Comparison of ENCODE assay signal across 23 cellular contexts in the genomic region with DNA sequence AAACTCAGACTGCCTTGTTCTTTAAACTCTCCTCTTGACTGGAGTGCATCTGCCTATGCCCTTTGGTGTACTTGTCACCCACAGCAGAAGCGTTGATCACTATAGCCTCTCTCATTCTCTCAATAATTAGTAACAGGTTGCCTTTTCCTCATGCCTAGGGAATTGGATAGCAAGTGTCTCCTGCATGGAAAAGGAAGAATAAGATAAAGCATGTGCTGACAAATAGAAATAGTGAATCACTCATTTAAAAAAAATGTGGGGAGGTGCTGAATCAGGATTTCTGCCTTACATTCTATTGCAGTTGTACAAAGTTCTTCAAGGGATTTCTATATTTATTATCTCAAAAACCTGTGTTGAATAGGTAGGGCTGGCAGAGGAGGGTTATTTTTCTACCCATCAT.
DNase-seq lines count a peak whose midpoint lies in the region; ATAC-seq and TF ChIP-seq lines count a peak whose summit lies in the region.
"Had no signal": no experiment of that assay in that cellular context is flagged by ENCODE, and none has a peak within 500 bp of the region (broad histone marks: within the 10 kb centered on the region; RNA-seq: fewer than 3 reads in every experiment).

No MANE protein-coding gene starts in this region.

- no peak overlapping the region for H3K4me3 ChIP-seq in fibroblast of the aortic adventitia (ENCODE audit: low read depth, low read length)
- H3K4me3 ChIP-seq: body of pancreas, coronary artery, left ventricle myocardium inferior, testis had no signal

- DNase-seq in AG09319 (ENCODE audit: extremely low read depth, low read depth) (peak; percentile 7), HS-27A (ENCODE audit: low read depth) (peak; percentile 11), astrocyte of the hippocampus (ENCODE audit: low read depth, low spot score) (peak; percentile 3), fibroblast of the aortic adventitia (ENCODE audit: low read depth) (peak; percentile 63), pons (ENCODE audit: low spot score) (no peak), NCI-H1417 (lab: John Stamatoyannopoulos, UW) (no peak), NCI-H2029 treated with DMSO at 0.1 percent for 48 hours (lab: John Stamatoyannopoulos, UW) (no peak)
- DNase-seq: activated CD4-positive, alpha-beta T cell treated with anti-CD3 and anti-CD28 coated beads for 4 hours; body of pancreas; head of caudate nucleus; left ventricle myocardium inferior; midbrain; NCI-H1436; NCI-H526 treated with DMSO at 0.1 percent for 48 hours; SIG-M5; T-helper 1 cell; testis had no signal

- ATAC-seq in HG03460 (IDR thresholded peaks at IDR 0.05; ENCODE audit: unreplicated experiment): no peak
- ATAC-seq: body of pancreas; HCT116; natural killer cell treated with Interleukin-12 subunit alpha and Interleukin-12 subunit beta and Interleukin-15 and Interleukin-18, amount 100 ng/mL, for 72 hours; sciatic nerve; stimulated activated effector memory CD8-positive, alpha-beta T cell treated with anti-CD3 and anti-CD28 coated beads, Interleukin-12 subunit alpha, Interleukin-12 subunit beta, amount 100 ng/mL, for 72 hours had no signal

- no peak for TF ChIP-seq CTCF in AG09319 (IDR thresholded peaks at IDR 0.05; ENCODE audit: low read depth, low read length)
- no peak for TF ChIP-seq CTCF in fibroblast of the aortic adventitia (IDR thresholded peaks at IDR 0.05; ENCODE audit: insufficient read depth, low read length)

Comparison
In these comparisons a context has a peak if more than half of its experiments do, and no peak if none do; other contexts are left out.
1. DNase-seq: peak in AG09319 (single experiment), HS-27A (single experiment), astrocyte of the hippocampus (single experiment) and fibroblast of the aortic adventitia (single experiment); none in pons (single experiment), NCI-H1417 (0 of 3) and NCI-H2029 treated with DMSO at 0.1 percent for 48 hours (single experiment).